In the genomic region with DNA sequence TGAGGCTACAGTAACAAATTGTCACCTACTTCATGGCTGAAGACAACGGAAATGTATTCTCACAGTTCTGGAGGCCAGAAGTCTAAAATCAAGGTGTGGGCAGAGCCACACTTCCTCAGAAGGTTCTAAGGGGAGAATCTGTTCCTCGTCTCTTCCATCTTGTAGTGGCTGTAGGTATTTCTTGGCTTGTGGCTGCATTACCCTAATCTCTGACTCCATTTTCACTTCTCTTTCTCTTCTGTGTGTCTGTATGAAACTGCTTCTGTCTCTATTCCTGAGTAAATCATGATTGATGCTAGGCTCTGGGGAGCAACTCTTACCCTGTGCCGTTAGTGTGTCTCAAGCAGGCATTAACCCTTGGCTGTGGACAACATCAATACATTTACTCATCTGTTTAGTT, we compare ENCODE assay signal across 21 cellular contexts.
DNase-seq lines count a peak whose midpoint lies in the region; ATAC-seq and TF ChIP-seq lines count a peak whose summit lies in the region.
"Had no signal": no experiment of that assay in that cellular context is flagged by ENCODE, and none has a peak within 500 bp of the region (broad histone marks: within the 10 kb centered on the region; RNA-seq: fewer than 3 reads in every experiment).

No MANE protein-coding gene starts in this region.

- TF ChIP-seq RAD21 in neural cell (conservative IDR thresholded peaks at IDR 0.05): no peak

- peak overlapping the region; percentile 63 for H3K27ac ChIP-seq in neural cell (ENCODE audit: low read length)
- no peak overlapping the region for H3K27ac ChIP-seq in dorsolateral prefrontal cortex
- H3K27ac ChIP-seq: cardiac muscle cell, pancreas had no signal

- ATAC-seq in GM18907 (IDR thresholded peaks at IDR 0.05; ENCODE audit: unreplicated experiment) (peak; percentile 53), GM21717 (IDR thresholded peaks at IDR 0.05; ENCODE audit: unreplicated experiment) (peak; percentile 66), HG03342 (IDR thresholded peaks at IDR 0.05; ENCODE audit: unreplicated experiment) (peak; percentile 53), HG03039 (IDR thresholded peaks at IDR 0.05; ENCODE audit: unreplicated experiment) (no peak)
- ATAC-seq: activated naive CD4-positive, alpha-beta T cell treated with anti-CD3 and anti-CD28 coated beads, Interleukin-2, amount 50 U/mL, for 72 hours; Panc1; pancreas had no signal

- H3K4me2 ChIP-seq in neural cell (ENCODE audit: low read length): no peak overlapping the region

- H3K79me2 ChIP-seq in neural cell (replicated peaks; ENCODE audit: insufficient read depth, low read length): no peaks in the 10 kb centered on the region

- peaks cover 8% of the 10 kb centered on the region for H3F3A ChIP-seq in neural cell (ENCODE audit: insufficient read depth, low read length, poor library complexity, severe bottlenecking)

- H3K9me3 ChIP-seq in neural cell (ENCODE audit: low read length): no peaks in the 10 kb centered on the region
- H3K9me3 ChIP-seq: pancreas had no signal

- TF ChIP-seq CTCF in neural cell (IDR thresholded peaks at IDR 0.05; ENCODE audit: poor library complexity, severe bottlenecking) (no peak), dorsolateral prefrontal cortex (IDR thresholded peaks at IDR 0.05 in 54 of 56, conservative IDR thresholded peaks at IDR 0.05 in 2 of 56; ENCODE audit: low read depth in 1 of 56, partially characterized antibody in 56 of 56) (no peak)

- H3K9ac ChIP-seq in neural cell (ENCODE audit: low read length): peak overlapping the region; percentile 23

- no peaks in the 10 kb centered on the region for H4K20me1 ChIP-seq in neural cell (ENCODE audit: insufficient read depth)

- no peak for TF ChIP-seq EP300 in neural cell (conservative IDR thresholded peaks at IDR 0.05; ENCODE audit: poor library complexity, severe bottlenecking)

- H3K9me2 ChIP-seq in neural cell (ENCODE audit: insufficient read depth, low read length): no peaks in the 10 kb centered on the region

- intact Hi-C loops in dorsolateral prefrontal cortex (cut with DNase I): loop anchor here in 1 of 2 donors (10.0 kb wide), 1 partner anchor 95 kb away; no protein-coding TSS in a partner anchor

- no peaks in the 10 kb centered on the region for H3K36me3 ChIP-seq in neural cell (ENCODE audit: insufficient read depth, low read length)
- H3K36me3 ChIP-seq: cardiac muscle cell, pancreas had no signal

- H2AFZ ChIP-seq in neural cell (ENCODE audit: low read depth, low read length): no peak overlapping the region

- H3K27me3 ChIP-seq in neural cell (ENCODE audit: insufficient read depth, low read depth, low read length) (no peaks in the 10 kb centered on the region), dorsolateral prefrontal cortex (peaks cover 0 to 6% (median 0%) of the 10 kb centered on the region in 45 donors)
- H3K27me3 ChIP-seq: cardiac muscle cell, pancreas had no signal

- DNase-seq in GF-D8 (lab: John Stamatoyannopoulos, UW) (no peak), retina (no peak), dorsolateral prefrontal cortex (no peak)
- DNase-seq: activated CD4-positive, CD25-positive, alpha-beta regulatory T cell treated with anti-CD3 and anti-CD28 coated beads, Interleukin-2, amount 50 U/mL, for 72 hours; activated CD8-positive, alpha-beta memory T cell treated with anti-CD3 and anti-CD28 coated beads, Interleukin-2, amount 50 U/mL, for 48 hours; CD4-positive, CD25-positive, alpha-beta regulatory T cell; endodermal cell; HCEC 1CT; islet precursor cell; NCI-H226; pancreas; stimulated activated CD4-positive, alpha-beta T cell treated with anti-CD3 and anti-CD28 coated beads, Interleukin-12 subunit alpha, Interleukin-12 subunit beta, amount 100 ng/mL, for 4 hours; T-helper 1 cell had no signal

- H3K4me3 ChIP-seq in neural cell (ENCODE audit: low read length): no peak overlapping the region
- H3K4me3 ChIP-seq in dorsolateral prefrontal cortex: no peak overlapping the region
- H3K4me3 ChIP-seq: cardiac muscle cell, pancreas had no signal

TF ChIP-seq in neural cell, 6 proteins besides CTCF, POLR2A, EP300 and RAD21:
- TF ChIP-seq EZH2 (IDR thresholded peaks at IDR 0.05; ENCODE audit: borderline replicate concordance, insufficient read depth, low read length, poor library complexity, severe bottlenecking) (no peak), MXI1 (conservative IDR thresholded peaks at IDR 0.05; ENCODE audit: poor library complexity, severe bottlenecking) (no peak), TAF1 (IDR thresholded peaks at IDR 0.05; ENCODE audit: low read depth) (no peak), SMC3 (conservative IDR thresholded peaks at IDR 0.05; ENCODE audit: poor library complexity) (no peak), POLR2AphosphoS5 (IDR thresholded peaks at IDR 0.05) (no peak)
- TF ChIP-seq, protein P1, sequence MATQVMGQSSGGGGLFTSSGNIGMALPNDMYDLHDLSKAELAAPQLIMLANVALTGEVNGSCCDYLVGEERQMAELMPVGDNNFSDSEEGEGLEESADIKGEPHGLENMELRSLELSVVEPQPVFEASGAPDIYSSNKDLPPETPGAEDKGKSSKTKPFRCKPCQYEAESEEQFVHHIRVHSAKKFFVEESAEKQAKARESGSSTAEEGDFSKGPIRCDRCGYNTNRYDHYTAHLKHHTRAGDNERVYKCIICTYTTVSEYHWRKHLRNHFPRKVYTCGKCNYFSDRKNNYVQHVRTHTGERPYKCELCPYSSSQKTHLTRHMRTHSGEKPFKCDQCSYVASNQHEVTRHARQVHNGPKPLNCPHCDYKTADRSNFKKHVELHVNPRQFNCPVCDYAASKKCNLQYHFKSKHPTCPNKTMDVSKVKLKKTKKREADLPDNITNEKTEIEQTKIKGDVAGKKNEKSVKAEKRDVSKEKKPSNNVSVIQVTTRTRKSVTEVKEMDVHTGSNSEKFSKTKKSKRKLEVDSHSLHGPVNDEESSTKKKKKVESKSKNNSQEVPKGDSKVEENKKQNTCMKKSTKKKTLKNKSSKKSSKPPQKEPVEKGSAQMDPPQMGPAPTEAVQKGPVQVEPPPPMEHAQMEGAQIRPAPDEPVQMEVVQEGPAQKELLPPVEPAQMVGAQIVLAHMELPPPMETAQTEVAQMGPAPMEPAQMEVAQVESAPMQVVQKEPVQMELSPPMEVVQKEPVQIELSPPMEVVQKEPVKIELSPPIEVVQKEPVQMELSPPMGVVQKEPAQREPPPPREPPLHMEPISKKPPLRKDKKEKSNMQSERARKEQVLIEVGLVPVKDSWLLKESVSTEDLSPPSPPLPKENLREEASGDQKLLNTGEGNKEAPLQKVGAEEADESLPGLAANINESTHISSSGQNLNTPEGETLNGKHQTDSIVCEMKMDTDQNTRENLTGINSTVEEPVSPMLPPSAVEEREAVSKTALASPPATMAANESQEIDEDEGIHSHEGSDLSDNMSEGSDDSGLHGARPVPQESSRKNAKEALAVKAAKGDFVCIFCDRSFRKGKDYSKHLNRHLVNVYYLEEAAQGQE (IDR thresholded peaks at IDR 0.05; ENCODE audit: borderline replicate concordance): no peak
